10 cellular contexts compared by ENCODE assay signal in the genomic region with DNA sequence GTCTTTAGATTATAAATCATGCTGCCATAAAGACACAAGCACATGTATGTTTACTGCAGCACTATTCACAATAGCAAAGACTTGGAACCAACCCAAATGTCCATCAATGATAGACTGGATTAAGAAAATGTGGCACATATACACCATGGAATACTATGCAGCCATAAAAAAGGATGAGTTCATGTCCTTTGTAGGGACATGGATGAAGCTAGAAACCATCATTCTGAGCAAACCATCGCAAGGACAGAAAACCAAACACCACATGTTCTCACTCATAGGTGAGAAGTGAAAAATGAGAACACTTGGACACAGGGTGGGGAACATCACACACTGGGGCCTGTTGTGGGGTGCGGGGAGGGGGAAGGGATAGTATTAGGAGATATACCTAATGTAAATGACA. TPM values are rescaled to one million over a fixed set of nuclear protein-coding genes. Genes with fewer than 3 reads are reported as not detected.
"Had no signal": no experiment of that assay in that cellular context is flagged by ENCODE, and none has a peak within 500 bp of the region (broad histone marks: within the 10 kb centered on the region; RNA-seq: fewer than 3 reads in every experiment).

No MANE protein-coding gene starts in this region.

RNA-seq across cellular contexts. Expression of gene GJA3, which starts 7.6 kb away (rescaled TPM):
- total RNA-seq: dermis blood vessel endothelial cell, endothelial cell of umbilical vein, esophagus muscularis mucosa, frontal cortex, gastrocnemius medialis had no signal
- polyA plus RNA-seq: endothelial cell of umbilical vein had no signal

RNA-seq across cellular contexts. Expression of gene GJB2, which starts 39.4 kb away (rescaled TPM):
- total RNA-seq: chondrocyte, dermis microvascular lymphatic vessel endothelial cell, endothelial cell of umbilical vein, fibroblast of lung, fibroblast of villous mesenchyme, glomerular endothelial cell had no signal
- polyA plus RNA-seq: endothelial cell of umbilical vein had no signal
